Comparison of ENCODE assay signal across 10 cellular contexts in genomic region chr10:117534321-117535044, GRCh38. TPM values are rescaled to one million over a fixed set of nuclear protein-coding genes. Genes with fewer than 3 reads are reported as not detected.
DNase-seq lines count a peak whose midpoint lies in the region; ATAC-seq, FAIRE-seq and TF ChIP-seq lines count a peak whose summit lies in the region.
"Had no signal": no experiment of that assay in that cellular context is flagged by ENCODE, and none has a peak within 500 bp of the region (broad histone marks: within the 10 kb centered on the region; RNA-seq: fewer than 3 reads in every experiment).

No MANE protein-coding gene starts in this region.

- H3K9me3 ChIP-seq in esophagus muscularis mucosa (no peaks in the 10 kb centered on the region), pancreas (no peaks in the 10 kb centered on the region)

- peak overlapping the region; percentile 26 to 50 (median 37) for H3K4me3 ChIP-seq in esophagus muscularis mucosa
- peak overlapping the region in 2 of 4 donors; percentile 28 to 46 for H3K4me3 ChIP-seq in pancreas

- intact Hi-C loops in esophagus muscularis mucosa (cut with DNase I) = loop anchor here (5.0 kb wide), 1 partner anchor 708 kb away; no protein-coding TSS in a partner anchor
- intact Hi-C loops in pancreas (cut with DNase I) = no loop called here

- WGBS in esophagus muscularis mucosa = 7% methylated on average over 21 of the region's 61 CpGs
- WGBS in pancreas, 2 donors = 4 to 5% methylated on average over 59 to 61 of the region's 61 CpGs

- H3K27ac ChIP-seq in esophagus muscularis mucosa (replicated peaks in 1 of 4) (no peak overlapping the region), pancreas (no peak overlapping the region)

- H3K4me1 ChIP-seq in esophagus muscularis mucosa (peaks cover 20 to 55% (median 49%) of the 10 kb centered on the region in 4 donors), pancreas (peaks cover 6 to 16% (median 16%) of the 10 kb centered on the region in 3 donors)

- POLR2A ChIA-PET in GM10248 (lab: Yijun Ruan, JAX) = no interaction called here

- CTCF ChIA-PET in GM10248 (lab: Yijun Ruan, JAX) = interaction anchor here (1.1 to 1.4 kb wide), 2 partner anchors 38 to 103 kb away, joined by 3 to 4 read pairs; no protein-coding TSS in a partner anchor

- TF ChIP-seq CTCF in GM10248 (IDR thresholded peaks at IDR 0.05; ENCODE audit: control extremely low read depth, extremely low read depth, low read depth, missing control alignments) (no peak), esophagus muscularis mucosa (IDR thresholded peaks at IDR 0.05) (no peak), pancreas (IDR thresholded peaks at IDR 0.05) (no peak)

- peak in 3 of 4 donors; percentile 17 to 32 (median 21) for ATAC-seq in pancreas
- ATAC-seq in HG03139 (IDR thresholded peaks at IDR 0.05; ENCODE audit: unreplicated experiment) = no peak

- H3K36me3 ChIP-seq in esophagus muscularis mucosa (no peaks in the 10 kb centered on the region), pancreas (no peaks in the 10 kb centered on the region)

- DNase-seq in GM10248 (ENCODE audit: extremely low spot score) = peak; percentile 16
- DNase-seq in NCI-H345 treated with DMSO at 0.1 percent for 48 hours (lab: John Stamatoyannopoulos, UW; ENCODE audit: unreplicated experiment) = peak; percentile 54
- no peak for DNase-seq in esophagus muscularis mucosa (ENCODE audit: extremely low spot score)
- peak in 1 of 6 donors; percentile 77 for DNase-seq in pancreas
- DNase-seq in Ammon's horn (ENCODE audit: low spot score) = no peak
- DNase-seq in SIG-M5 treated with dmso at 0.1 percent for 504 hours (lab: John Stamatoyannopoulos, UW; ENCODE audit: unreplicated experiment) = no peak
- no peak for DNase-seq in D341Med (ENCODE audit: low spot score)
- DNase-seq: activated CD4-positive, alpha-beta T cell treated with anti-CD3 and anti-CD28 coated beads, Interleukin-2, amount 10 ng/mL, durations not matched to agents 7 days and 5 days; NCI-H526 treated with DMSO at 0.1 percent for 48 hours had no signal

- H3K27me3 ChIP-seq in esophagus muscularis mucosa = peaks cover 0 to 99% (median 70%) of the 10 kb centered on the region in 4 donors
- peaks cover 7 to 74% (median 23%) of the 10 kb centered on the region in 4 donors for H3K27me3 ChIP-seq in pancreas

- no peak for TF ChIP-seq POLR2A in esophagus muscularis mucosa (IDR thresholded peaks at IDR 0.05; ENCODE audit: low read depth)

- no peak for FAIRE-seq in pancreas (lab: Jason Lieb, UNC)

- TF ChIP-seq EP300 in esophagus muscularis mucosa (IDR thresholded peaks at IDR 0.05) = no peak

RNA-seq across cellular contexts. Expression of gene EMX2, which starts 8.1 kb away (rescaled TPM):
- total RNA-seq in esophagus muscularis mucosa (under 1 TPM in 2 of 4 donors, not detected in 2; 0.52 to 0.71 TPM), pancreas (under 1 TPM in 2 of 6 donors, not detected in 4; 0.06 to 0.09 TPM)
- polyA plus RNA-seq in pancreas = under 1 TPM; 0.09 to 0.27 TPM
- total RNA-seq: activated CD4-positive, alpha-beta T cell treated with anti-CD3 and anti-CD28 coated beads, Interleukin-2, amount 10 ng/mL, durations not matched to agents 7 days and 5 days had no signal

Comparison
In these comparisons a context has a peak if more than half of its experiments do, and no peak if none do; other contexts are left out.
1. DNase-seq: peak in GM10248 (single experiment) and NCI-H345 treated with DMSO at 0.1 percent for 48 hours (single experiment); none in esophagus muscularis mucosa (single experiment), Ammon's horn (single experiment), SIG-M5 treated with dmso at 0.1 percent for 504 hours (single experiment) and D341Med (single experiment).